In genomic region chr21:15986277-15986676, GRCh38 we compare ENCODE assay signal across 27 cellular contexts.
DNase-seq lines count a peak whose midpoint lies in the region; ATAC-seq, FAIRE-seq and TF ChIP-seq lines count a peak whose summit lies in the region.
"Had no signal": no experiment of that assay in that cellular context is flagged by ENCODE, and none has a peak within 500 bp of the region (broad histone marks: within the 10 kb centered on the region; RNA-seq: fewer than 3 reads in every experiment).

No MANE protein-coding gene starts in this region.

- no peak overlapping the region for H3K18ac ChIP-seq in H1 (ENCODE audit: extremely low read depth, low read length)

- H4K20me1 ChIP-seq in H1 (replicated peaks in 1 of 2; ENCODE audit: control insufficient read depth in 1 of 2, insufficient read depth in 2 of 2, low read length in 2 of 2) (no peaks in the 10 kb centered on the region), osteoblast (ENCODE audit: insufficient read depth, low read length) (no peaks in the 10 kb centered on the region)

- CTCF ChIA-PET in HEK293T (lab: Yijun Ruan, JAX): no interaction called here
- CTCF ChIA-PET in H1 (lab: Charles Lee; ENCODE audit: partially characterized antibody): no interaction called here

- FAIRE-seq in RCC 7860 (lab: Jason Lieb, UNC) (no peak), H1 (lab: Jason Lieb, UNC) (no peak), GM19239 (lab: Jason Lieb, UNC) (no peak)
- FAIRE-seq: pancreas had no signal

- H3K36me3 ChIP-seq in H1 (ENCODE audit: control insufficient read depth in 2 of 4, insufficient read depth in 4 of 4, low read length in 3 of 4) (no peaks in the 10 kb centered on the region), osteoblast (ENCODE audit: insufficient read depth, low read length) (no peaks in the 10 kb centered on the region)
- H3K36me3 ChIP-seq: esophagus muscularis mucosa, gastroesophageal sphincter, pancreas had no signal

- no peak overlapping the region for H2BK20ac ChIP-seq in H1 (ENCODE audit: low read length)

- H2BK5ac ChIP-seq in H1 (ENCODE audit: low read depth, low read length): no peak overlapping the region

- DNase-seq in HEK293T (ENCODE audit: extremely low spot score): peak; percentile 48
- peak; percentile 8 for DNase-seq in RCC 7860 (ENCODE audit: low spot score)
- no peak for DNase-seq in H1 (ENCODE audit: low read depth in 1 of 2, low spot score in 2 of 2)
- DNase-seq in osteoblast (ENCODE audit: insufficient read length, low spot score, missing footprints): no peak
- DNase-seq in amygdala (lab: John Stamatoyannopoulos, UW): no peak
- no peak for DNase-seq in GM19239 (ENCODE audit: insufficient read length, low spot score)
- DNase-seq in AG20443 (ENCODE audit: low spot score): no peak
- DNase-seq: activated CD4-positive, alpha-beta T cell treated with anti-CD3 and anti-CD28 coated beads, Interleukin-2, amount 50 U/mL, for 1 hour; CD4-positive, alpha-beta T cell; effector memory CD4-positive, alpha-beta T cell; GDM1; mesenchymal stem cell; natural killer cell; NCI-H1436 treated with DMSO at 0.1 percent for 48 hours; NCI-H2171; NCI-H526; pancreas; Right ventricle myocardium superior; T-cell; testis had no signal

- H3K79me2 ChIP-seq in H1 (ENCODE audit: control insufficient read depth in 1 of 2, insufficient read depth in 2 of 2, low read length in 2 of 2): no peaks in the 10 kb centered on the region
- H3K79me2 ChIP-seq in osteoblast (ENCODE audit: insufficient read depth, low read length): no peaks in the 10 kb centered on the region

- no peak overlapping the region for H3K27ac ChIP-seq in H1 (ENCODE audit: low read depth, low read length)
- H3K27ac ChIP-seq in osteoblast (ENCODE audit: low read depth, low read length): no peak overlapping the region
- H3K27ac ChIP-seq: esophagus muscularis mucosa, gastroesophageal sphincter, pancreas, testis, VCaP had no signal

- H3K4me3 ChIP-seq in H1 (ENCODE audit: extremely low read depth in 1 of 4, insufficient read depth in 2 of 4, low read depth in 3 of 4, low read length in 4 of 4) (no peak overlapping the region), osteoblast (ENCODE audit: insufficient read depth, low read length) (no peak overlapping the region)
- H3K4me3 ChIP-seq: esophagus muscularis mucosa, gastroesophageal sphincter, pancreas, testis had no signal

- no peak overlapping the region for H2BK15ac ChIP-seq in H1 (ENCODE audit: low read length)

- H2AFZ ChIP-seq in H1 (ENCODE audit: low read length) (peak overlapping the region; percentile 59; the same call in 1 of the 2 replicates), osteoblast (ENCODE audit: low read length) (peak overlapping the region; percentile 32)

- no peak overlapping the region for H4K91ac ChIP-seq in H1 (replicated peaks; ENCODE audit: insufficient read length, low read length)

- no peak for TF ChIP-seq CTCF in H1 (IDR thresholded peaks at IDR 0.05; ENCODE audit: control extremely low read depth in 1 of 3, insufficient read depth in 1 of 3, low read depth in 1 of 3, low read length in 3 of 3)
- TF ChIP-seq CTCF in osteoblast (IDR thresholded peaks at IDR 0.05; ENCODE audit: extremely low read depth, low read depth, low read length): no peak

- H3K9me3 ChIP-seq in H1 (ENCODE audit: insufficient read depth in 2 of 2, low read depth in 1 of 2, low read length in 1 of 2): no peaks in the 10 kb centered on the region
- no peaks in the 10 kb centered on the region for H3K9me3 ChIP-seq in osteoblast (ENCODE audit: low read depth, low read length)
- H3K9me3 ChIP-seq: esophagus muscularis mucosa, gastroesophageal sphincter, pancreas, testis had no signal

- no peaks in the 10 kb centered on the region for H3K79me1 ChIP-seq in H1 (ENCODE audit: low read depth, low read length)

- H4K5ac ChIP-seq in H1 (ENCODE audit: insufficient read length, low read depth, low read length): no peak overlapping the region

- H3K4me2 ChIP-seq in H1 (ENCODE audit: insufficient read depth in 1 of 2, low read depth in 2 of 2, low read length in 2 of 2) (no peak overlapping the region), osteoblast (ENCODE audit: insufficient read depth, low read length) (no peak overlapping the region)

- H2BK120ac ChIP-seq in H1 (replicated peaks; ENCODE audit: low read depth, low read length): no peak overlapping the region

- TF ChIP-seq POLR2A in H1 (IDR thresholded peaks at IDR 0.05; ENCODE audit: control extremely low read depth in 1 of 2, low read depth in 2 of 2, low read length in 2 of 2): no peak

- H3K23ac ChIP-seq in H1 (ENCODE audit: insufficient read length): no peak overlapping the region

- no peak for TF ChIP-seq EP300 in H1 (IDR thresholded peaks at IDR 0.05; ENCODE audit: borderline replicate concordance in 1 of 2, low read depth in 2 of 2, low read length in 2 of 2)

- no peak for TF ChIP-seq RAD21 in H1 (IDR thresholded peaks at IDR 0.05 in 1 of 2, conservative IDR thresholded peaks at IDR 0.05 in 1 of 2; ENCODE audit: low read depth in 2 of 2, low read length in 2 of 2)

- ATAC-seq in HG03469 (IDR thresholded peaks at IDR 0.05; ENCODE audit: unreplicated experiment): no peak
- ATAC-seq: activated naive CD4-positive, alpha-beta T cell treated with anti-CD3 and anti-CD28 coated beads, Interleukin-2, amount 50 U/mL, for 72 hours; activated T-helper 17 cell treated with anti-CD3 and anti-CD28 coated beads, Interleukin-2, amount 50 U/mL, for 72 hours; gastroesophageal sphincter; natural killer cell; pancreas; stimulated activated memory B cell treated with anti-CD40 and anti-IgM and Interleukin-4, amounts not matched to agents 10 μg/mL and 1 μg/mL and 100 μg/mL, for 72 hours; T-cell had no signal

- WGBS in H1 (ENCODE audit: extremely low coverage in 1 of 2, insufficient coverage in 1 of 2, insufficient read length in 1 of 2, insufficient replicate concordance in 2 of 2, low coverage in 1 of 2, low lambda C conversion rate in 2 of 2, missing lambda C conversion rate in 1 of 2), 2 experiments: 100% methylated on average over 1 of the region's 1 CpG; no CpG with 5 or more reads in 1 of the 2 experiments

- POLR2A ChIA-PET in HEK293T (lab: Yijun Ruan, JAX) (no interaction called here), H1 (lab: Charles Lee; ENCODE audit: partially characterized antibody) (no interaction called here)

- no peak overlapping the region for H3K14ac ChIP-seq in H1 (ENCODE audit: insufficient read length)

- no peak overlapping the region for H4K8ac ChIP-seq in H1 (ENCODE audit: extremely low read depth, insufficient read depth, low read length)

- H3K27me3 ChIP-seq in H1 (replicated peaks in 1 of 4; ENCODE audit: control insufficient read depth in 3 of 4, extremely low read depth in 1 of 4, insufficient read depth in 3 of 4, low read length in 3 of 4) (no peaks in the 10 kb centered on the region), osteoblast (ENCODE audit: insufficient read depth, low read length) (no peaks in the 10 kb centered on the region)
- H3K27me3 ChIP-seq: esophagus muscularis mucosa, gastroesophageal sphincter, pancreas, testis had no signal

- no peak overlapping the region for H2AK5ac ChIP-seq in H1 (ENCODE audit: low read depth, low read length)

- no peak overlapping the region for H3K9ac ChIP-seq in H1 (replicated peaks in 1 of 4; ENCODE audit: extremely low read depth in 1 of 4, low read depth in 3 of 4, low read length in 3 of 4)

- no peak overlapping the region for H3K56ac ChIP-seq in H1 (replicated peaks; ENCODE audit: insufficient read length, low read depth, low read length)

- H3K4ac ChIP-seq in H1 (replicated peaks; ENCODE audit: insufficient read length, low read depth, low read length): no peak overlapping the region

- no peaks in the 10 kb centered on the region for H3K23me2 ChIP-seq in H1 (ENCODE audit: low read depth, low read length)

- H3K4me1 ChIP-seq in H1 (replicated peaks in 1 of 4; ENCODE audit: control insufficient read depth in 3 of 4, insufficient read depth in 4 of 4, low read length in 3 of 4) (no peaks in the 10 kb centered on the region), osteoblast (ENCODE audit: insufficient read depth, low read length) (no peaks in the 10 kb centered on the region)
- H3K4me1 ChIP-seq: esophagus muscularis mucosa, gastroesophageal sphincter, pancreas, testis had no signal

- no peak overlapping the region for H2BK12ac ChIP-seq in H1 (ENCODE audit: low read depth, low read length)

TF ChIP-seq in HEK293T, 16 proteins besides CTCF, POLR2A, EP300 and RAD21 (continues in another document):
- TF ChIP-seq ZNF384 (IDR thresholded peaks at IDR 0.05) (no peak), PKNOX1 (IDR thresholded peaks at IDR 0.05) (peak; percentile 96), LEF1 (IDR thresholded peaks at IDR 0.05; ENCODE audit: borderline replicate concordance) (peak; percentile 55; the same call in 1 of the 2 replicates), FOXA1 (IDR thresholded peaks at IDR 0.05) (no peak), FOXM1 (IDR thresholded peaks at IDR 0.05; ENCODE audit: borderline replicate concordance) (no peak), CTBP1 (IDR thresholded peaks at IDR 0.05; ENCODE audit: borderline replicate concordance) (peak; percentile 95), SUZ12 (IDR thresholded peaks at IDR 0.05) (no peak)

TF ChIP-seq in H1, 55 proteins besides CTCF, POLR2A, EP300 and RAD21 (continues in another document):
- TF ChIP-seq USF2 (IDR thresholded peaks at IDR 0.05; ENCODE audit: low read length) (no peak), RXRA (IDR thresholded peaks at IDR 0.05; ENCODE audit: insufficient read depth, low read depth, low read length) (no peak), CEBPB (IDR thresholded peaks at IDR 0.05; ENCODE audit: low read depth, low read length) (no peak), EGR1 (IDR thresholded peaks at IDR 0.05; ENCODE audit: borderline replicate concordance, low read depth, low read length) (no peak), GABPA (IDR thresholded peaks at IDR 0.05; ENCODE audit: borderline replicate concordance, insufficient read depth, low read length) (no peak), SIX5 (IDR thresholded peaks at IDR 0.05; ENCODE audit: low read depth, low read length) (no peak), SIRT6 (IDR thresholded peaks at IDR 0.05; ENCODE audit: low read length) (no peak), POLR2AphosphoS5 (IDR thresholded peaks at IDR 0.05; ENCODE audit: low read depth, low read length) (no peak), SAP30 (IDR thresholded peaks at IDR 0.05; ENCODE audit: insufficient read depth, insufficient replicate concordance, low read length) (no peak), BRCA1 (IDR thresholded peaks at IDR 0.05; ENCODE audit: low read depth, low read length) (no peak), BACH1 (IDR thresholded peaks at IDR 0.05; ENCODE audit: low read length) (no peak), NRF1 (IDR thresholded peaks at IDR 0.05; ENCODE audit: low read depth, low read length) (no peak), TAF7 (optimal IDR thresholded peaks at IDR 0.05; ENCODE audit: borderline replicate concordance, low read depth, low read length) (no peak)

Comparison
In these comparisons a context has a peak if more than half of its experiments do, and no peak if none do; other contexts are left out.
1. DNase-seq: peak in HEK293T (single experiment) and RCC 7860 (single experiment); none in H1 (0 of 2), osteoblast (single experiment), amygdala (0 of 56), GM19239 (single experiment) and AG20443 (single experiment).